ENCODE assay signal across 30 cellular contexts in the genomic region with DNA sequence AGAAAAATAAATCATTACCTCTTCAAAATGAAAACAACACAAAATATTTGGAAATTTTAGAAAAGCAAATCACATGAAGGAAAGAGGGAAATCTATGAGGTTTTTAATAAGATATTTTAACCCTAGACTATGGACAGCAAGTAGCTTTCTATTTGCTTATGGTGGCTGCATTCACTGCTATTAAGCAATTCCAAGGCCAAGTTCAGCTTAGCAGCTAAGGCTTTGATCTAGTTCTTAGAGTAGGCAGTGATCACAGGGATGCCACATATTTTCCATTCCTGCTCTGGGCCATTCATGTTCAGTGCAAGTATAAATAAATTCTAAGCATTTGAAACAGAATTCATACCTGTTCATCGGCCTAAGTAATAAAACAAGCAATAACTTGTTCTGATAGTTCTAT.
DNase-seq lines count a peak whose midpoint lies in the region; ATAC-seq, FAIRE-seq and TF ChIP-seq lines count a peak whose summit lies in the region.
"Had no signal": no experiment of that assay in that cellular context is flagged by ENCODE, and none has a peak within 500 bp of the region (broad histone marks: within the 10 kb centered on the region; RNA-seq: fewer than 3 reads in every experiment).

No MANE protein-coding gene starts in this region.

- DNase-seq in left ventricle myocardium superior = no peak
- no peak for DNase-seq in left ventricle myocardium inferior
- peak; percentile 14 for DNase-seq in astrocyte of the spinal cord (ENCODE audit: low read depth, low spot score)
- DNase-seq in keratinocyte (ENCODE audit: low read depth, low spot score) = no peak
- DNase-seq in DMS153 (lab: John Stamatoyannopoulos, UW) = no peak
- no peak for DNase-seq in neural progenitor cell (ENCODE audit: low spot score)
- DNase-seq in NCI-H2081 treated with DMSO at 0.1 percent for 48 hours (lab: John Stamatoyannopoulos, UW) = no peak
- DNase-seq: ACHN; activated CD4-positive, alpha-beta memory T cell treated with anti-CD3 and anti-CD28 coated beads, Interleukin-2, amount 10 ng/mL, durations not matched to agents 7 days and 5 days; activated effector memory CD4-positive, alpha-beta T cell treated with Interleukin-2 at 50 U/mL for 16 hours; activated naive CD8-positive, alpha-beta T cell treated with anti-CD3 and anti-CD28 coated beads, Interleukin-2, amount 10 ng/mL, durations not matched to agents 7 days and 5 days; activated T-cell treated with anti-CD3 and anti-CD28 coated beads for 4 hours; DND-41; effector memory CD8-positive, alpha-beta T cell; H7; NCI-H1417; NCI-H2107; NCI-H446 treated with DMSO at 0.1 percent for 48 hours; PC-9; psoas muscle; substantia nigra had no signal

- ATAC-seq in left ventricle myocardium superior (peak; percentile 49), GM19395 (IDR thresholded peaks at IDR 0.05; ENCODE audit: unreplicated experiment) (no peak)
- ATAC-seq: effector memory CD8-positive, alpha-beta T cell; esophagus mucosa; psoas muscle had no signal

- TF ChIP-seq CTCF in left ventricle myocardium inferior (IDR thresholded peaks at IDR 0.05; ENCODE audit: borderline replicate concordance) (no peak), astrocyte of the spinal cord (IDR thresholded peaks at IDR 0.05; ENCODE audit: low read depth, low read length) (no peak), keratinocyte (optimal IDR thresholded peaks at IDR 0.05 in 1 of 3, IDR thresholded peaks at IDR 0.05 in 1 of 3, conservative IDR thresholded peaks at IDR 0.05 in 1 of 3; ENCODE audit: extremely low read depth in 1 of 3, insufficient read depth in 2 of 3, low read length in 3 of 3) (no peak), neural progenitor cell (IDR thresholded peaks at IDR 0.05) (no peak)

- H3K36me3 ChIP-seq in left ventricle myocardium inferior (peaks cover 14% of the 10 kb centered on the region), keratinocyte (ENCODE audit: control insufficient read depth in 2 of 2, extremely low read depth in 1 of 2, insufficient read depth in 2 of 2, low read length in 2 of 2) (peaks cover 0 to 1% of the 10 kb centered on the region in 2 experiments), neural progenitor cell (no peaks in the 10 kb centered on the region)
- H3K36me3 ChIP-seq: BLaER1 treated with 17β-estradiol and CSF1 and Interleukin-3, amounts not matched to agents 10 nM and 100 nM; neutrophil had no signal

- H3K4me3 ChIP-seq in left ventricle myocardium inferior = no peak overlapping the region
- H3K4me3 ChIP-seq in astrocyte of the spinal cord (ENCODE audit: low read depth, low read length) = no peak overlapping the region
- H3K4me3 ChIP-seq in keratinocyte (ENCODE audit: control insufficient read depth in 2 of 3, extremely low read depth in 1 of 3, insufficient read depth in 2 of 3, low read depth in 1 of 3, low read length in 3 of 3) = no peak overlapping the region
- H3K4me3 ChIP-seq in neural progenitor cell = no peak overlapping the region
- H3K4me3 ChIP-seq: BLaER1 treated with 17β-estradiol and CSF1 and Interleukin-3, amounts not matched to agents 10 nM and 100 nM; body of pancreas; coronary artery; PC-9; psoas muscle had no signal

- H3K79me2 ChIP-seq in keratinocyte (ENCODE audit: control insufficient read depth, insufficient read depth, low read length) = no peaks in the 10 kb centered on the region
- H3K79me2 ChIP-seq in neural progenitor cell (ENCODE audit: low read depth) = no peaks in the 10 kb centered on the region

- H3K4me1 ChIP-seq in left ventricle myocardium inferior (peaks cover 25% of the 10 kb centered on the region), keratinocyte (ENCODE audit: control insufficient read depth, extremely low read depth, insufficient read depth, low read length) (no peaks in the 10 kb centered on the region), neural progenitor cell (peaks cover 6% of the 10 kb centered on the region)
- H3K4me1 ChIP-seq: Caco-2, psoas muscle had no signal

- H3F3A ChIP-seq in neural progenitor cell (ENCODE audit: low read depth) = no peaks in the 10 kb centered on the region

- H3K9me3 ChIP-seq in left ventricle myocardium inferior (replicated peaks) = no peaks in the 10 kb centered on the region
- H3K9me3 ChIP-seq in keratinocyte (ENCODE audit: control insufficient read depth, low read depth, low read length) = no peaks in the 10 kb centered on the region
- no peaks in the 10 kb centered on the region for H3K9me3 ChIP-seq in neural progenitor cell (ENCODE audit: low read depth)
- H3K9me3 ChIP-seq: body of pancreas, Caco-2, neutrophil, psoas muscle had no signal

- no peaks in the 10 kb centered on the region for H3K27me3 ChIP-seq in left ventricle myocardium inferior (ENCODE audit: low read depth)
- H3K27me3 ChIP-seq in keratinocyte (ENCODE audit: control insufficient read depth, extremely low read depth, insufficient read depth, low read length) = no peaks in the 10 kb centered on the region
- no peaks in the 10 kb centered on the region for H3K27me3 ChIP-seq in neural progenitor cell
- H3K27me3 ChIP-seq: BLaER1 treated with 17β-estradiol and CSF1 and Interleukin-3, amounts not matched to agents 10 nM and 100 nM; body of pancreas; neutrophil had no signal

- no peaks in the 10 kb centered on the region for H4K20me1 ChIP-seq in keratinocyte (ENCODE audit: control insufficient read depth, extremely low read depth, insufficient read depth, low read length)
- no peaks in the 10 kb centered on the region for H4K20me1 ChIP-seq in neural progenitor cell (ENCODE audit: low read depth)
- H4K20me1 ChIP-seq: BLaER1 treated with 17β-estradiol and CSF1 and Interleukin-3, amounts not matched to agents 10 nM and 100 nM had no signal

- H3K9me3 Mint-ChIP-seq in neural progenitor cell = no peaks in the 10 kb centered on the region
- H3K9me3 Mint-ChIP-seq: activated CD4-positive, alpha-beta memory T cell treated with anti-CD3 and anti-CD28 coated beads, Interleukin-2, amount 10 ng/mL, durations not matched to agents 7 days and 5 days; activated naive CD8-positive, alpha-beta T cell treated with anti-CD3 and anti-CD28 coated beads, Interleukin-2, amount 10 ng/mL, durations not matched to agents 7 days and 5 days; effector memory CD8-positive, alpha-beta T cell; memory B cell had no signal

- H3K4me1 Mint-ChIP-seq in neural progenitor cell = peaks cover 3% of the 10 kb centered on the region
- H3K4me1 Mint-ChIP-seq: activated CD4-positive, alpha-beta memory T cell treated with anti-CD3 and anti-CD28 coated beads, Interleukin-2, amount 10 ng/mL, durations not matched to agents 7 days and 5 days; activated naive CD8-positive, alpha-beta T cell treated with anti-CD3 and anti-CD28 coated beads, Interleukin-2, amount 10 ng/mL, durations not matched to agents 7 days and 5 days; memory B cell had no signal

- in situ Hi-C loops in astrocyte of the spinal cord (cut with HindIII; ENCODE audit: low sequenced_read_pairs) = no loop called here

- peaks cover 3% of the 10 kb centered on the region for H3K27me3 Mint-ChIP-seq in neural progenitor cell (ENCODE audit: insufficient read depth, low read depth)
- H3K27me3 Mint-ChIP-seq: activated CD4-positive, alpha-beta memory T cell treated with anti-CD3 and anti-CD28 coated beads, Interleukin-2, amount 10 ng/mL, durations not matched to agents 7 days and 5 days; effector memory CD8-positive, alpha-beta T cell; memory B cell had no signal

- H3K27ac ChIP-seq in left ventricle myocardium inferior (replicated peaks) = no peak overlapping the region
- no peak overlapping the region for H3K27ac ChIP-seq in keratinocyte (ENCODE audit: control insufficient read depth, insufficient read depth, low read length)
- no peak overlapping the region for H3K27ac ChIP-seq in neural progenitor cell
- H3K27ac ChIP-seq: BLaER1 treated with 17β-estradiol and CSF1 and Interleukin-3, amounts not matched to agents 10 nM and 100 nM; coronary artery; neutrophil; PC-9; psoas muscle had no signal

- H2AFZ ChIP-seq in keratinocyte (ENCODE audit: control insufficient read depth, low read length) = no peak overlapping the region
- no peak overlapping the region for H2AFZ ChIP-seq in neural progenitor cell (replicated peaks)
- H2AFZ ChIP-seq: PC-9 had no signal

- no peak overlapping the region for H3K27ac Mint-ChIP-seq in neural progenitor cell
- H3K27ac Mint-ChIP-seq: activated CD4-positive, alpha-beta memory T cell treated with anti-CD3 and anti-CD28 coated beads, Interleukin-2, amount 10 ng/mL, durations not matched to agents 7 days and 5 days; activated naive CD8-positive, alpha-beta T cell treated with anti-CD3 and anti-CD28 coated beads, Interleukin-2, amount 10 ng/mL, durations not matched to agents 7 days and 5 days; effector memory CD8-positive, alpha-beta T cell; memory B cell had no signal

- FAIRE-seq in keratinocyte (lab: Jason Lieb, UNC) = peak; percentile 26
- FAIRE-seq: GM12891 had no signal

- no peaks in the 10 kb centered on the region for H3K36me3 Mint-ChIP-seq in neural progenitor cell
- H3K36me3 Mint-ChIP-seq: activated naive CD8-positive, alpha-beta T cell treated with anti-CD3 and anti-CD28 coated beads, Interleukin-2, amount 10 ng/mL, durations not matched to agents 7 days and 5 days; memory B cell had no signal

- intact Hi-C loops in left ventricle myocardium superior (cut with micrococcal nuclease) = no loop called here
- intact Hi-C loops in left ventricle myocardium inferior (cut with micrococcal nuclease) = no loop called here

- H3K4me3 Mint-ChIP-seq in neural progenitor cell = no peak overlapping the region
- H3K4me3 Mint-ChIP-seq: activated CD4-positive, alpha-beta memory T cell treated with anti-CD3 and anti-CD28 coated beads, Interleukin-2, amount 10 ng/mL, durations not matched to agents 7 days and 5 days; activated naive CD8-positive, alpha-beta T cell treated with anti-CD3 and anti-CD28 coated beads, Interleukin-2, amount 10 ng/mL, durations not matched to agents 7 days and 5 days; effector memory CD8-positive, alpha-beta T cell; memory B cell had no signal

- H3K9ac ChIP-seq in keratinocyte (ENCODE audit: control insufficient read depth, extremely low read depth, insufficient read depth, low read length) = no peak overlapping the region
- H3K9ac ChIP-seq in neural progenitor cell = no peak overlapping the region
- H3K9ac ChIP-seq: BLaER1 treated with 17β-estradiol and CSF1 and Interleukin-3, amounts not matched to agents 10 nM and 100 nM had no signal

- H3K9me1 ChIP-seq in keratinocyte (ENCODE audit: control insufficient read depth, extremely low read depth, insufficient read depth, low read length) = no peaks in the 10 kb centered on the region

- dilution Hi-C loops in keratinocyte (cut with MboI; ENCODE audit: extremely low pct_ligation_motif_present, low sequenced_read_pairs) = no loop called here

- H3K4me2 ChIP-seq in keratinocyte (ENCODE audit: control insufficient read depth, extremely low read depth, insufficient read depth, low read depth, low read length) (no peak overlapping the region), neural progenitor cell (no peak overlapping the region)
- H3K4me2 ChIP-seq: PC-9 had no signal
